ENCODE assay signal across 15 cellular contexts in genomic region chr5:11596657-11597071, GRCh38.
"Had no signal": no experiment of that assay in that cellular context is flagged by ENCODE, and none has a peak within 500 bp of the region (broad histone marks: within the 10 kb centered on the region; RNA-seq: fewer than 3 reads in every experiment).

No MANE protein-coding gene starts in this region.

- H3K9me3 ChIP-seq: ovary, thoracic aorta had no signal

- DNase-seq: activated CD4-positive, alpha-beta T cell treated with anti-CD3 and anti-CD28 coated beads for 36 hours; activated CD8-positive, alpha-beta memory T cell treated with anti-CD3 and anti-CD28 coated beads, Interleukin-2, amount 50 U/mL, for 4 hours; activated CD8-positive, alpha-beta T cell treated with anti-CD3 and anti-CD28 coated beads for 36 hours; activated naive CD4-positive, alpha-beta T cell treated with Interleukin-2 at 50 U/mL for 16 hours; activated naive CD8-positive, alpha-beta T cell treated with anti-CD3 and anti-CD28 coated beads, Interleukin-2, amount 50 U/mL, for 24 hours; glutamatergic neuron; ovary; stimulated activated CD4-positive, alpha-beta T cell treated with anti-CD3 and anti-CD28 coated beads, Interleukin-15, amount 100 ng/mL, for 24 hours; stimulated activated CD4-positive, alpha-beta T cell treated with anti-CD3 and anti-CD28 coated beads, Interleukin-4, amount 100 ng/mL, for 24 hours; T-helper 9 cell had no signal

- H3K27ac Mint-ChIP-seq: activated CD4-positive, alpha-beta T cell treated with anti-CD3 and anti-CD28 coated beads for 36 hours; activated CD8-positive, alpha-beta T cell treated with anti-CD3 and anti-CD28 coated beads for 36 hours; activated naive CD8-positive, alpha-beta T cell treated with anti-CD3 and anti-CD28 coated beads, Interleukin-2, amount 50 U/mL, for 24 hours; memory B cell; stimulated activated naive CD8-positive, alpha-beta T cell treated with anti-CD3 and anti-CD28 coated beads, Interleukin-15, Interleukin-2, amounts not matched to agents 100 ng/mL and 50 ng/mL, for 24 hours had no signal

- H3K36me3 Mint-ChIP-seq: memory B cell had no signal

- H3K27ac ChIP-seq: ovary, thoracic aorta had no signal

- H3K4me3 ChIP-seq: ovary, thoracic aorta had no signal

- H3K4me3 Mint-ChIP-seq: activated CD4-positive, alpha-beta T cell treated with anti-CD3 and anti-CD28 coated beads for 36 hours; activated CD8-positive, alpha-beta T cell treated with anti-CD3 and anti-CD28 coated beads for 36 hours; activated naive CD8-positive, alpha-beta T cell treated with anti-CD3 and anti-CD28 coated beads, Interleukin-2, amount 50 U/mL, for 24 hours; central memory CD8-positive, alpha-beta T cell; memory B cell; stimulated activated naive CD8-positive, alpha-beta T cell treated with anti-CD3 and anti-CD28 coated beads, Interleukin-15, Interleukin-2, amounts not matched to agents 100 ng/mL and 50 ng/mL, for 24 hours had no signal

- H3K36me3 ChIP-seq: ovary, thoracic aorta had no signal

- FAIRE-seq: urothelium cell line had no signal

- H3K27me3 Mint-ChIP-seq: central memory CD8-positive, alpha-beta T cell; stimulated activated naive CD8-positive, alpha-beta T cell treated with anti-CD3 and anti-CD28 coated beads, Interleukin-15, Interleukin-2, amounts not matched to agents 100 ng/mL and 50 ng/mL, for 24 hours had no signal

- H3K27me3 ChIP-seq: ovary had no signal

- ATAC-seq: activated CD4-positive, alpha-beta T cell treated with anti-CD3 and anti-CD28 coated beads for 36 hours; activated CD8-positive, alpha-beta T cell treated with anti-CD3 and anti-CD28 coated beads for 36 hours; activated naive CD8-positive, alpha-beta T cell treated with anti-CD3 and anti-CD28 coated beads, Interleukin-2, amount 50 U/mL, for 24 hours had no signal

- H3K4me1 Mint-ChIP-seq: activated CD4-positive, alpha-beta T cell treated with anti-CD3 and anti-CD28 coated beads for 36 hours; activated naive CD8-positive, alpha-beta T cell treated with anti-CD3 and anti-CD28 coated beads, Interleukin-2, amount 50 U/mL, for 24 hours; central memory CD8-positive, alpha-beta T cell; memory B cell had no signal
